In the genomic region with DNA sequence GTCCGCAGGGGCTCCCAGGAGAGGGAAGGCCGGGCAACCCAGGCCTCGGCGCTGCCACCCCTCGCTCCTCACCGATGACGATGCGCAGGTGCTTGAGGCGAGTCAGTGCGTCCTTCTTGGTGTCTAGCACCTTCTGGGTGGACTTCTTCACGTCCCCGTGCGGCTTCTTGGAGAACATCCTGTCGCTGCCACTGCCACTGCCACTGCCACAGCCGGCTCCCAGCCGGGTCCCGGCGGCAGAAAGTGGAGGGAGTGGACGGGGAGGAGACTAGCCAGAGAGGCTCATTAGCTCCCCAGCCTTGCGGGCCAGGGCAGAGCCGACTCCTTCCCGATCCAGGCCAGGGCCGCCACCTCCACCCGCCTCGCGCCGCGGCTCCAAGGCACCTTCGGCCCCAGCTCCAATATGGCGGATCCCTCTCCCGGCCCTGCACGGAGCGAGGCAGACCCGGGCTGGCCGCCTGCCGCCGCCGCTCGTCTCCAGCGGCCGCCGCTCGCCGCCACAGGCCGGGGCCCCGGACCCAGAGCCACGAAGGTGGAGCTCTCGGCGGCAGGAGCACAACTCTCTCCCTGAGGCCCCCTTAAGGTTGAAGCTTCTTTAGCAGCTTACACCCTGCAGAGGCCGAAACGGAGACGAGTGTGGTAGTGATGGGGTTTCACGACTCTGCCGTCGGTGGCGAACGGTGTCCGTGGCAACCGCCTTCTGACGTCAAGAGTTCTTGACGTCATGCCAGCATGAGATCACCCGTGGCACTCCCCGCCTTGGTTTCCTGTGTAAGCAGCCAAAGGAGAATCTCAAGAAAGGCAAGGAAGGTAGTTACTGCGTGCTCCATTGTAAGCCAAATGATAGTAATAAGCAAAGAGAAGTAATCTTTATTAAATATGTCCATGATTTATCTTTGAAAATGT, we compare ENCODE assay signal across 1 cellular context.
TF ChIP-seq lines count a peak whose summit lies in the region.

A gene (minus strand): TSS at position 638 of the 906 bp plus-strand sequence. CDS start 460 bp downstream, at position 178.

TF ChIP-seq in H1, 55 proteins besides CTCF, POLR2A, EP300 and RAD21 (continued from another document):
- TF ChIP-seq, protein P1, sequence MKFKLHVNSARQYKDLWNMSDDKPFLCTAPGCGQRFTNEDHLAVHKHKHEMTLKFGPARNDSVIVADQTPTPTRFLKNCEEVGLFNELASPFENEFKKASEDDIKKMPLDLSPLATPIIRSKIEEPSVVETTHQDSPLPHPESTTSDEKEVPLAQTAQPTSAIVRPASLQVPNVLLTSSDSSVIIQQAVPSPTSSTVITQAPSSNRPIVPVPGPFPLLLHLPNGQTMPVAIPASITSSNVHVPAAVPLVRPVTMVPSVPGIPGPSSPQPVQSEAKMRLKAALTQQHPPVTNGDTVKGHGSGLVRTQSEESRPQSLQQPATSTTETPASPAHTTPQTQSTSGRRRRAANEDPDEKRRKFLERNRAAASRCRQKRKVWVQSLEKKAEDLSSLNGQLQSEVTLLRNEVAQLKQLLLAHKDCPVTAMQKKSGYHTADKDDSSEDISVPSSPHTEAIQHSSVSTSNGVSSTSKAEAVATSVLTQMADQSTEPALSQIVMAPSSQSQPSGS (IDR thresholded peaks at IDR 0.05; ENCODE audit: low read length) = peak; percentile 86; the same call in 1 of the 2 replicates
- TF ChIP-seq RBBP5 (IDR thresholded peaks at IDR 0.05; ENCODE audit: borderline replicate concordance, low read depth, low read length) (peak; percentile 56; the same call in 1 of the 2 replicates), POLR2AphosphoS5 (IDR thresholded peaks at IDR 0.05; ENCODE audit: low read depth, low read length) (peak; percentile 89), KDM4A (IDR thresholded peaks at IDR 0.05; ENCODE audit: low read depth, low read length, severe bottlenecking) (peak; percentile 84), YY1 (IDR thresholded peaks at IDR 0.05; ENCODE audit: low read depth, low read length) (peak; percentile 66; the same call in 1 of the 2 replicates), SIN3A (conservative IDR thresholded peaks at IDR 0.05 in 1 of 2, IDR thresholded peaks at IDR 0.05 in 1 of 2; ENCODE audit: low read depth in 1 of 2, low read length in 2 of 2) (0 out of 4 replicates have a peak, but pooled peaks of 1 of the 2 experiments have one; percentile 76), ASH2L (IDR thresholded peaks at IDR 0.05; ENCODE audit: low read length) (peak; percentile 84)
- TF ChIP-seq, protein P2, sequence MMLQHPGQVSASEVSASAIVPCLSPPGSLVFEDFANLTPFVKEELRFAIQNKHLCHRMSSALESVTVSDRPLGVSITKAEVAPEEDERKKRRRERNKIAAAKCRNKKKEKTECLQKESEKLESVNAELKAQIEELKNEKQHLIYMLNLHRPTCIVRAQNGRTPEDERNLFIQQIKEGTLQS (IDR thresholded peaks at IDR 0.05; ENCODE audit: insufficient read depth, low read depth, low read length) = peak; percentile 81
